In the genomic region with DNA sequence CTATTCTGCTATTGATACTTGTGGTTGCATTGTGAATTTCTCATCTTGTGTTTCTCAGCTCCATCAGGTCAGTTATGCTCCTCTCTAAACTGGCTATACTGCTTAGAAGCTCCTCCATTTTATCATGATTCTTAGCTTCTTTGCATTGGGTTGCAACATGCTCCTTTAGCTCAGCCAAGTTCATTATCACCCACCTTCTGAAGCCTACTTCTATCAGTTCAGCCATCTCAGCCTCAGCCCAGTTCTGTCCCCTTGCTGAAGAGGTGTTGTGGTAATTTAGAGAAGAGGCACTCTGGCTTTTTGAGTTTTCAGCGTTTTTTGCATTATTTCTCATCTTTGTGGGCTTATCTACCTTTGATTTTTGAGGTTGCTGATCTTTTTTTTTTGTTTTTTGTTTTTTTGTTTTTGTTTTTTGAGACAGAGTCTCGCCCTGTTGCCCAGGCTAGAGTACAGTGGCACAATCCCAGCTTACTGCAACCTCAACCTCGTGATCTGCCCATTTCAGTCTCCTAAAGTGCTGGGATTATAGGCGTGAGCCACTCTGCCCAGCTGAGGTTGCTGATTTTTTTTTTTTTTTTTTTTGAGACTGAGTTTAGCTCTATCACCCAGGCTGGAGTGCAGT, we compare ENCODE assay signal across 1 cellular context.
TF ChIP-seq lines count a peak whose summit lies in the region.

No MANE protein-coding gene starts in this region.

TF ChIP-seq in K562, 482 proteins besides CTCF, POLR2A, EP300 and RAD21 (continued from another document and continues in another):
- TF ChIP-seq, protein P1, sequence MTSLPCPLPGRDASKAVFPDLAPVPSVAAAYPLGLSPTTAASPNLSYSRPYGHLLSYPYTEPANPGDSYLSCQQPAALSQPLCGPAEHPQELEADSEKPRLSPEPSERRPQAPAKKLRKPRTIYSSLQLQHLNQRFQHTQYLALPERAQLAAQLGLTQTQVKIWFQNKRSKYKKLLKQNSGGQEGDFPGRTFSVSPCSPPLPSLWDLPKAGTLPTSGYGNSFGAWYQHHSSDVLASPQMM (CRISPR knock-in tag; IDR thresholded peaks at IDR 0.05), result no peak
- TF ChIP-seq TRIM24 (IDR thresholded peaks at IDR 0.05) (peak; percentile 61 to 82; a peak in 2 of 4 replicates), MAFG (tag; conservative IDR thresholded peaks at IDR 0.05) (peak; percentile 24; the same call in 1 of the 2 replicates), JUND (IDR thresholded peaks at IDR 0.05; ENCODE audit: borderline replicate concordance, low read depth, low read length) (peak; percentile 45; the same call in 1 of the 2 replicates), JUND (tag; IDR thresholded peaks at IDR 0.05; ENCODE audit: borderline replicate concordance, low read depth, low read length) (no peak; the same call in 2 of the 3 replicates), SP2 (IDR thresholded peaks at IDR 0.05; ENCODE audit: extremely low read depth, low read depth, low read length, poor library complexity, severe bottlenecking) (no peak), ZNF175 (CRISPR knock-in tag; IDR thresholded peaks at IDR 0.05; ENCODE audit: low read depth) (peak; percentile 54; the same call in 1 of the 2 replicates), DPF2 (IDR thresholded peaks at IDR 0.05) (peak; percentile 82), ZNF316 (IDR thresholded peaks at IDR 0.05) (peak; percentile 63; the same call in 1 of the 2 replicates), ZBTB49 (CRISPR knock-in tag; IDR thresholded peaks at IDR 0.05; ENCODE audit: borderline replicate concordance) (no peak), NR2C1 (IDR thresholded peaks at IDR 0.05) (no peak), NR2C1 (tag; IDR thresholded peaks at IDR 0.05) (0 out of 2 replicates have a peak, but pooled peaks have one; percentile 14), RAD51 (IDR thresholded peaks at IDR 0.05; ENCODE audit: borderline replicate concordance, low read depth) (no peak), HDAC3 (IDR thresholded peaks at IDR 0.05; ENCODE audit: borderline replicate concordance, partially characterized antibody) (no peak), ARHGAP35 (IDR thresholded peaks at IDR 0.05; ENCODE audit: partially characterized antibody) (no peak), CCAR2 (IDR thresholded peaks at IDR 0.05; ENCODE audit: low read depth, low read length) (no peak), ARNT (IDR thresholded peaks at IDR 0.05) (peak in 1 of 2 experiments; percentile 63; a peak in 1 of 4 replicates), MYBL2 (IDR thresholded peaks at IDR 0.05; ENCODE audit: low read depth) (no peak), MYBL2 (CRISPR knock-in tag; IDR thresholded peaks at IDR 0.05; ENCODE audit: borderline replicate concordance) (no peak), HLTF (IDR thresholded peaks at IDR 0.05) (0 out of 2 replicates have a peak, but pooled peaks have one; percentile 51), CEBPG (CRISPR knock-in tag; IDR thresholded peaks at IDR 0.05) (peak; percentile 92), CEBPG (tag; conservative IDR thresholded peaks at IDR 0.05 in 1 of 2, IDR thresholded peaks at IDR 0.05 in 1 of 2) (peak; percentile 77 to 84)
- TF ChIP-seq, protein P2, sequence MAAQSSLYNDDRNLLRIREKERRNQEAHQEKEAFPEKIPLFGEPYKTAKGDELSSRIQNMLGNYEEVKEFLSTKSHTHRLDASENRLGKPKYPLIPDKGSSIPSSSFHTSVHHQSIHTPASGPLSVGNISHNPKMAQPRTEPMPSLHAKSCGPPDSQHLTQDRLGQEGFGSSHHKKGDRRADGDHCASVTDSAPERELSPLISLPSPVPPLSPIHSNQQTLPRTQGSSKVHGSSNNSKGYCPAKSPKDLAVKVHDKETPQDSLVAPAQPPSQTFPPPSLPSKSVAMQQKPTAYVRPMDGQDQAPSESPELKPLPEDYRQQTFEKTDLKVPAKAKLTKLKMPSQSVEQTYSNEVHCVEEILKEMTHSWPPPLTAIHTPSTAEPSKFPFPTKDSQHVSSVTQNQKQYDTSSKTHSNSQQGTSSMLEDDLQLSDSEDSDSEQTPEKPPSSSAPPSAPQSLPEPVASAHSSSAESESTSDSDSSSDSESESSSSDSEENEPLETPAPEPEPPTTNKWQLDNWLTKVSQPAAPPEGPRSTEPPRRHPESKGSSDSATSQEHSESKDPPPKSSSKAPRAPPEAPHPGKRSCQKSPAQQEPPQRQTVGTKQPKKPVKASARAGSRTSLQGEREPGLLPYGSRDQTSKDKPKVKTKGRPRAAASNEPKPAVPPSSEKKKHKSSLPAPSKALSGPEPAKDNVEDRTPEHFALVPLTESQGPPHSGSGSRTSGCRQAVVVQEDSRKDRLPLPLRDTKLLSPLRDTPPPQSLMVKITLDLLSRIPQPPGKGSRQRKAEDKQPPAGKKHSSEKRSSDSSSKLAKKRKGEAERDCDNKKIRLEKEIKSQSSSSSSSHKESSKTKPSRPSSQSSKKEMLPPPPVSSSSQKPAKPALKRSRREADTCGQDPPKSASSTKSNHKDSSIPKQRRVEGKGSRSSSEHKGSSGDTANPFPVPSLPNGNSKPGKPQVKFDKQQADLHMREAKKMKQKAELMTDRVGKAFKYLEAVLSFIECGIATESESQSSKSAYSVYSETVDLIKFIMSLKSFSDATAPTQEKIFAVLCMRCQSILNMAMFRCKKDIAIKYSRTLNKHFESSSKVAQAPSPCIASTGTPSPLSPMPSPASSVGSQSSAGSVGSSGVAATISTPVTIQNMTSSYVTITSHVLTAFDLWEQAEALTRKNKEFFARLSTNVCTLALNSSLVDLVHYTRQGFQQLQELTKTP (IDR thresholded peaks at IDR 0.05; ENCODE audit: low read depth in 1 of 2, partially characterized antibody in 2 of 2), result peak in 1 of 2 experiments; percentile 33
- TF ChIP-seq, protein P3, sequence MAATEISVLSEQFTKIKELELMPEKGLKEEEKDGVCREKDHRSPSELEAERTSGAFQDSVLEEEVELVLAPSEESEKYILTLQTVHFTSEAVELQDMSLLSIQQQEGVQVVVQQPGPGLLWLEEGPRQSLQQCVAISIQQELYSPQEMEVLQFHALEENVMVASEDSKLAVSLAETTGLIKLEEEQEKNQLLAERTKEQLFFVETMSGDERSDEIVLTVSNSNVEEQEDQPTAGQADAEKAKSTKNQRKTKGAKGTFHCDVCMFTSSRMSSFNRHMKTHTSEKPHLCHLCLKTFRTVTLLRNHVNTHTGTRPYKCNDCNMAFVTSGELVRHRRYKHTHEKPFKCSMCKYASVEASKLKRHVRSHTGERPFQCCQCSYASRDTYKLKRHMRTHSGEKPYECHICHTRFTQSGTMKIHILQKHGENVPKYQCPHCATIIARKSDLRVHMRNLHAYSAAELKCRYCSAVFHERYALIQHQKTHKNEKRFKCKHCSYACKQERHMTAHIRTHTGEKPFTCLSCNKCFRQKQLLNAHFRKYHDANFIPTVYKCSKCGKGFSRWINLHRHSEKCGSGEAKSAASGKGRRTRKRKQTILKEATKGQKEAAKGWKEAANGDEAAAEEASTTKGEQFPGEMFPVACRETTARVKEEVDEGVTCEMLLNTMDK (IDR thresholded peaks at IDR 0.05; ENCODE audit: borderline replicate concordance, insufficient read depth, low read depth, low read length, poor library complexity, severe bottlenecking), result no peak
- TF ChIP-seq, protein P4, sequence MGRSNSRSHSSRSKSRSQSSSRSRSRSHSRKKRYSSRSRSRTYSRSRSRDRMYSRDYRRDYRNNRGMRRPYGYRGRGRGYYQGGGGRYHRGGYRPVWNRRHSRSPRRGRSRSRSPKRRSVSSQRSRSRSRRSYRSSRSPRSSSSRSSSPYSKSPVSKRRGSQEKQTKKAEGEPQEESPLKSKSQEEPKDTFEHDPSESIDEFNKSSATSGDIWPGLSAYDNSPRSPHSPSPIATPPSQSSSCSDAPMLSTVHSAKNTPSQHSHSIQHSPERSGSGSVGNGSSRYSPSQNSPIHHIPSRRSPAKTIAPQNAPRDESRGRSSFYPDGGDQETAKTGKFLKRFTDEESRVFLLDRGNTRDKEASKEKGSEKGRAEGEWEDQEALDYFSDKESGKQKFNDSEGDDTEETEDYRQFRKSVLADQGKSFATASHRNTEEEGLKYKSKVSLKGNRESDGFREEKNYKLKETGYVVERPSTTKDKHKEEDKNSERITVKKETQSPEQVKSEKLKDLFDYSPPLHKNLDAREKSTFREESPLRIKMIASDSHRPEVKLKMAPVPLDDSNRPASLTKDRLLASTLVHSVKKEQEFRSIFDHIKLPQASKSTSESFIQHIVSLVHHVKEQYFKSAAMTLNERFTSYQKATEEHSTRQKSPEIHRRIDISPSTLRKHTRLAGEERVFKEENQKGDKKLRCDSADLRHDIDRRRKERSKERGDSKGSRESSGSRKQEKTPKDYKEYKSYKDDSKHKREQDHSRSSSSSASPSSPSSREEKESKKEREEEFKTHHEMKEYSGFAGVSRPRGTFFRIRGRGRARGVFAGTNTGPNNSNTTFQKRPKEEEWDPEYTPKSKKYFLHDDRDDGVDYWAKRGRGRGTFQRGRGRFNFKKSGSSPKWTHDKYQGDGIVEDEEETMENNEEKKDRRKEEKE (IDR thresholded peaks at IDR 0.05; ENCODE audit: borderline replicate concordance in 1 of 2, control insufficient read depth in 1 of 2, low read depth in 2 of 2, low read length in 1 of 2), result no peak
- TF ChIP-seq, protein P5, sequence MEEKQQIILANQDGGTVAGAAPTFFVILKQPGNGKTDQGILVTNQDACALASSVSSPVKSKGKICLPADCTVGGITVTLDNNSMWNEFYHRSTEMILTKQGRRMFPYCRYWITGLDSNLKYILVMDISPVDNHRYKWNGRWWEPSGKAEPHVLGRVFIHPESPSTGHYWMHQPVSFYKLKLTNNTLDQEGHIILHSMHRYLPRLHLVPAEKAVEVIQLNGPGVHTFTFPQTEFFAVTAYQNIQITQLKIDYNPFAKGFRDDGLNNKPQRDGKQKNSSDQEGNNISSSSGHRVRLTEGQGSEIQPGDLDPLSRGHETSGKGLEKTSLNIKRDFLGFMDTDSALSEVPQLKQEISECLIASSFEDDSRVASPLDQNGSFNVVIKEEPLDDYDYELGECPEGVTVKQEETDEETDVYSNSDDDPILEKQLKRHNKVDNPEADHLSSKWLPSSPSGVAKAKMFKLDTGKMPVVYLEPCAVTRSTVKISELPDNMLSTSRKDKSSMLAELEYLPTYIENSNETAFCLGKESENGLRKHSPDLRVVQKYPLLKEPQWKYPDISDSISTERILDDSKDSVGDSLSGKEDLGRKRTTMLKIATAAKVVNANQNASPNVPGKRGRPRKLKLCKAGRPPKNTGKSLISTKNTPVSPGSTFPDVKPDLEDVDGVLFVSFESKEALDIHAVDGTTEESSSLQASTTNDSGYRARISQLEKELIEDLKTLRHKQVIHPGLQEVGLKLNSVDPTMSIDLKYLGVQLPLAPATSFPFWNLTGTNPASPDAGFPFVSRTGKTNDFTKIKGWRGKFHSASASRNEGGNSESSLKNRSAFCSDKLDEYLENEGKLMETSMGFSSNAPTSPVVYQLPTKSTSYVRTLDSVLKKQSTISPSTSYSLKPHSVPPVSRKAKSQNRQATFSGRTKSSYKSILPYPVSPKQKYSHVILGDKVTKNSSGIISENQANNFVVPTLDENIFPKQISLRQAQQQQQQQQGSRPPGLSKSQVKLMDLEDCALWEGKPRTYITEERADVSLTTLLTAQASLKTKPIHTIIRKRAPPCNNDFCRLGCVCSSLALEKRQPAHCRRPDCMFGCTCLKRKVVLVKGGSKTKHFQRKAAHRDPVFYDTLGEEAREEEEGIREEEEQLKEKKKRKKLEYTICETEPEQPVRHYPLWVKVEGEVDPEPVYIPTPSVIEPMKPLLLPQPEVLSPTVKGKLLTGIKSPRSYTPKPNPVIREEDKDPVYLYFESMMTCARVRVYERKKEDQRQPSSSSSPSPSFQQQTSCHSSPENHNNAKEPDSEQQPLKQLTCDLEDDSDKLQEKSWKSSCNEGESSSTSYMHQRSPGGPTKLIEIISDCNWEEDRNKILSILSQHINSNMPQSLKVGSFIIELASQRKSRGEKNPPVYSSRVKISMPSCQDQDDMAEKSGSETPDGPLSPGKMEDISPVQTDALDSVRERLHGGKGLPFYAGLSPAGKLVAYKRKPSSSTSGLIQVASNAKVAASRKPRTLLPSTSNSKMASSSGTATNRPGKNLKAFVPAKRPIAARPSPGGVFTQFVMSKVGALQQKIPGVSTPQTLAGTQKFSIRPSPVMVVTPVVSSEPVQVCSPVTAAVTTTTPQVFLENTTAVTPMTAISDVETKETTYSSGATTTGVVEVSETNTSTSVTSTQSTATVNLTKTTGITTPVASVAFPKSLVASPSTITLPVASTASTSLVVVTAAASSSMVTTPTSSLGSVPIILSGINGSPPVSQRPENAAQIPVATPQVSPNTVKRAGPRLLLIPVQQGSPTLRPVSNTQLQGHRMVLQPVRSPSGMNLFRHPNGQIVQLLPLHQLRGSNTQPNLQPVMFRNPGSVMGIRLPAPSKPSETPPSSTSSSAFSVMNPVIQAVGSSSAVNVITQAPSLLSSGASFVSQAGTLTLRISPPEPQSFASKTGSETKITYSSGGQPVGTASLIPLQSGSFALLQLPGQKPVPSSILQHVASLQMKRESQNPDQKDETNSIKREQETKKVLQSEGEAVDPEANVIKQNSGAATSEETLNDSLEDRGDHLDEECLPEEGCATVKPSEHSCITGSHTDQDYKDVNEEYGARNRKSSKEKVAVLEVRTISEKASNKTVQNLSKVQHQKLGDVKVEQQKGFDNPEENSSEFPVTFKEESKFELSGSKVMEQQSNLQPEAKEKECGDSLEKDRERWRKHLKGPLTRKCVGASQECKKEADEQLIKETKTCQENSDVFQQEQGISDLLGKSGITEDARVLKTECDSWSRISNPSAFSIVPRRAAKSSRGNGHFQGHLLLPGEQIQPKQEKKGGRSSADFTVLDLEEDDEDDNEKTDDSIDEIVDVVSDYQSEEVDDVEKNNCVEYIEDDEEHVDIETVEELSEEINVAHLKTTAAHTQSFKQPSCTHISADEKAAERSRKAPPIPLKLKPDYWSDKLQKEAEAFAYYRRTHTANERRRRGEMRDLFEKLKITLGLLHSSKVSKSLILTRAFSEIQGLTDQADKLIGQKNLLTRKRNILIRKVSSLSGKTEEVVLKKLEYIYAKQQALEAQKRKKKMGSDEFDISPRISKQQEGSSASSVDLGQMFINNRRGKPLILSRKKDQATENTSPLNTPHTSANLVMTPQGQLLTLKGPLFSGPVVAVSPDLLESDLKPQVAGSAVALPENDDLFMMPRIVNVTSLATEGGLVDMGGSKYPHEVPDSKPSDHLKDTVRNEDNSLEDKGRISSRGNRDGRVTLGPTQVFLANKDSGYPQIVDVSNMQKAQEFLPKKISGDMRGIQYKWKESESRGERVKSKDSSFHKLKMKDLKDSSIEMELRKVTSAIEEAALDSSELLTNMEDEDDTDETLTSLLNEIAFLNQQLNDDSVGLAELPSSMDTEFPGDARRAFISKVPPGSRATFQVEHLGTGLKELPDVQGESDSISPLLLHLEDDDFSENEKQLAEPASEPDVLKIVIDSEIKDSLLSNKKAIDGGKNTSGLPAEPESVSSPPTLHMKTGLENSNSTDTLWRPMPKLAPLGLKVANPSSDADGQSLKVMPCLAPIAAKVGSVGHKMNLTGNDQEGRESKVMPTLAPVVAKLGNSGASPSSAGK (IDR thresholded peaks at IDR 0.05), result no peak
